Comparison of ENCODE assay signal across 1 cellular context in the genomic region with DNA sequence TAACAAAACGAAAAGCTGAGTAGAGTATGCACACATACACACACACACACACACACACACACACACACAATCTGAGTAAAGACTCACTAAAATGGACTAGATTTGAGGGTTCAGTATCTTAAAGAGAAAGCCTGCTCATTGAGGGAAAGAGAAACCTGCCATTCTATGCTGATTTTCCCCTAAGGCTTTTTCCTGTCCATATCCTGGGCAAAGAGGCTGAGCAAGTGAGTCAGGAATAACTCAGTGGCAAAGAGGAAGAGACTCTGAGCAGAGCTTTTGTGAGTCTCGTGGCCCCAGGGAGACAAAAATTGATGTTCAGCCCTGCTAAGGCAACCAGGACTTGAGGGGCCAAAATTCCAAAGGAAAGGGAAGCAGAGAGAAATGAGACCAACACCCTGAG.
TF ChIP-seq lines count a peak whose summit lies in the region.

No MANE protein-coding gene starts in this region.

TF ChIP-seq in GM23338, 12 proteins besides CTCF, POLR2A, EP300 and RAD21 (continued from another document):
- TF ChIP-seq, protein P1, sequence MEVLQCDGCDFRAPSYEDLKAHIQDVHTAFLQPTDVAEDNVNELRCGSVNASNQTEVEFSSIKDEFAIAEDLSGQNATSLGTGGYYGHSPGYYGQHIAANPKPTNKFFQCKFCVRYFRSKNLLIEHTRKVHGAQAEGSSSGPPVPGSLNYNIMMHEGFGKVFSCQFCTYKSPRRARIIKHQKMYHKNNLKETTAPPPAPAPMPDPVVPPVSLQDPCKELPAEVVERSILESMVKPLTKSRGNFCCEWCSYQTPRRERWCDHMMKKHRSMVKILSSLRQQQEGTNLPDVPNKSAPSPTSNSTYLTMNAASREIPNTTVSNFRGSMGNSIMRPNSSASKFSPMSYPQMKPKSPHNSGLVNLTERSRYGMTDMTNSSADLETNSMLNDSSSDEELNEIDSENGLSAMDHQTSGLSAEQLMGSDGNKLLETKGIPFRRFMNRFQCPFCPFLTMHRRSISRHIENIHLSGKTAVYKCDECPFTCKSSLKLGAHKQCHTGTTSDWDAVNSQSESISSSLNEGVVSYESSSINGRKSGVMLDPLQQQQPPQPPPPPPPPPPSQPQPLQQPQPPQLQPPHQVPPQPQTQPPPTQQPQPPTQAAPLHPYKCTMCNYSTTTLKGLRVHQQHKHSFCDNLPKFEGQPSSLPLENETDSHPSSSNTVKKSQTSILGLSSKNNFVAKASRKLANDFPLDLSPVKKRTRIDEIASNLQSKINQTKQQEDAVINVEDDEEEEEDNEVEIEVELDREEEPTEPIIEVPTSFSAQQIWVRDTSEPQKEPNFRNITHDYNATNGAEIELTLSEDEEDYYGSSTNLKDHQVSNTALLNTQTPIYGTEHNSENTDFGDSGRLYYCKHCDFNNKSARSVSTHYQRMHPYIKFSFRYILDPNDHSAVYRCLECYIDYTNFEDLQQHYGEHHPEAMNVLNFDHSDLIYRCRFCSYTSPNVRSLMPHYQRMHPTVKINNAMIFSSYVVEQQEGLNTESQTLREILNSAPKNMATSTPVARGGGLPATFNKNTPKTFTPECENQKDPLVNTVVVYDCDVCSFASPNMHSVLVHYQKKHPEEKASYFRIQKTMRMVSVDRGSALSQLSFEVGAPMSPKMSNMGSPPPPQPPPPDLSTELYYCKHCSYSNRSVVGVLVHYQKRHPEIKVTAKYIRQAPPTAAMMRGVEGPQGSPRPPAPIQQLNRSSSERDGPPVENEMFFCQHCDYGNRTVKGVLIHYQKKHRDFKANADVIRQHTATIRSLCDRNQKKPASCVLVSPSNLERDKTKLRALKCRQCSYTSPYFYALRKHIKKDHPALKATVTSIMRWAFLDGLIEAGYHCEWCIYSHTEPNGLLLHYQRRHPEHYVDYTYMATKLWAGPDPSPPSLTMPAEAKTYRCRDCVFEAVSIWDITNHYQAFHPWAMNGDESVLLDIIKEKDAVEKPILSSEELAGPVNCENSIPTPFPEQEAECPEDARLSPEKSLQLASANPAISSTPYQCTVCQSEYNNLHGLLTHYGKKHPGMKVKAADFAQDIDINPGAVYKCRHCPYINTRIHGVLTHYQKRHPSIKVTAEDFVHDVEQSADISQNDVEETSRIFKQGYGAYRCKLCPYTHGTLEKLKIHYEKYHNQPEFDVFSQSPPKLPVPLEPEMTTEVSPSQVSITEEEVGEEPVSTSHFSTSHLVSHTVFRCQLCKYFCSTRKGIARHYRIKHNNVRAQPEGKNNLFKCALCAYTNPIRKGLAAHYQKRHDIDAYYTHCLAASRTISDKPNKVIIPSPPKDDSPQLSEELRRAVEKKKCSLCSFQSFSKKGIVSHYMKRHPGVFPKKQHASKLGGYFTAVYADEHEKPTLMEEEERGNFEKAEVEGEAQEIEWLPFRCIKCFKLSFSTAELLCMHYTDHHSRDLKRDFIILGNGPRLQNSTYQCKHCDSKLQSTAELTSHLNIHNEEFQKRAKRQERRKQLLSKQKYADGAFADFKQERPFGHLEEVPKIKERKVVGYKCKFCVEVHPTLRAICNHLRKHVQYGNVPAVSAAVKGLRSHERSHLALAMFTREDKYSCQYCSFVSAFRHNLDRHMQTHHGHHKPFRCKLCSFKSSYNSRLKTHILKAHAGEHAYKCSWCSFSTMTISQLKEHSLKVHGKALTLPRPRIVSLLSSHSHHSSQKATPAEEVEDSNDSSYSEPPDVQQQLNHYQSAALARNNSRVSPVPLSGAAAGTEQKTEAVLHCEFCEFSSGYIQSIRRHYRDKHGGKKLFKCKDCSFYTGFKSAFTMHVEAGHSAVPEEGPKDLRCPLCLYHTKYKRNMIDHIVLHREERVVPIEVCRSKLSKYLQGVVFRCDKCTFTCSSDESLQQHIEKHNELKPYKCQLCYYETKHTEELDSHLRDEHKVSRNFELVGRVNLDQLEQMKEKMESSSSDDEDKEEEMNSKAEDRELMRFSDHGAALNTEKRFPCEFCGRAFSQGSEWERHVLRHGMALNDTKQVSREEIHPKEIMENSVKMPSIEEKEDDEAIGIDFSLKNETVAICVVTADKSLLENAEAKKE (CRISPR knock-in tag; IDR thresholded peaks at IDR 0.05): no peak
- TF ChIP-seq, protein P2, sequence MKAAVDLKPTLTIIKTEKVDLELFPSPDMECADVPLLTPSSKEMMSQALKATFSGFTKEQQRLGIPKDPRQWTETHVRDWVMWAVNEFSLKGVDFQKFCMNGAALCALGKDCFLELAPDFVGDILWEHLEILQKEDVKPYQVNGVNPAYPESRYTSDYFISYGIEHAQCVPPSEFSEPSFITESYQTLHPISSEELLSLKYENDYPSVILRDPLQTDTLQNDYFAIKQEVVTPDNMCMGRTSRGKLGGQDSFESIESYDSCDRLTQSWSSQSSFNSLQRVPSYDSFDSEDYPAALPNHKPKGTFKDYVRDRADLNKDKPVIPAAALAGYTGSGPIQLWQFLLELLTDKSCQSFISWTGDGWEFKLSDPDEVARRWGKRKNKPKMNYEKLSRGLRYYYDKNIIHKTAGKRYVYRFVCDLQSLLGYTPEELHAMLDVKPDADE (IDR thresholded peaks at IDR 0.05): no peak
- no peak for TF ChIP-seq NANOG (IDR thresholded peaks at IDR 0.05; ENCODE audit: borderline replicate concordance)
- TF ChIP-seq, protein P3, sequence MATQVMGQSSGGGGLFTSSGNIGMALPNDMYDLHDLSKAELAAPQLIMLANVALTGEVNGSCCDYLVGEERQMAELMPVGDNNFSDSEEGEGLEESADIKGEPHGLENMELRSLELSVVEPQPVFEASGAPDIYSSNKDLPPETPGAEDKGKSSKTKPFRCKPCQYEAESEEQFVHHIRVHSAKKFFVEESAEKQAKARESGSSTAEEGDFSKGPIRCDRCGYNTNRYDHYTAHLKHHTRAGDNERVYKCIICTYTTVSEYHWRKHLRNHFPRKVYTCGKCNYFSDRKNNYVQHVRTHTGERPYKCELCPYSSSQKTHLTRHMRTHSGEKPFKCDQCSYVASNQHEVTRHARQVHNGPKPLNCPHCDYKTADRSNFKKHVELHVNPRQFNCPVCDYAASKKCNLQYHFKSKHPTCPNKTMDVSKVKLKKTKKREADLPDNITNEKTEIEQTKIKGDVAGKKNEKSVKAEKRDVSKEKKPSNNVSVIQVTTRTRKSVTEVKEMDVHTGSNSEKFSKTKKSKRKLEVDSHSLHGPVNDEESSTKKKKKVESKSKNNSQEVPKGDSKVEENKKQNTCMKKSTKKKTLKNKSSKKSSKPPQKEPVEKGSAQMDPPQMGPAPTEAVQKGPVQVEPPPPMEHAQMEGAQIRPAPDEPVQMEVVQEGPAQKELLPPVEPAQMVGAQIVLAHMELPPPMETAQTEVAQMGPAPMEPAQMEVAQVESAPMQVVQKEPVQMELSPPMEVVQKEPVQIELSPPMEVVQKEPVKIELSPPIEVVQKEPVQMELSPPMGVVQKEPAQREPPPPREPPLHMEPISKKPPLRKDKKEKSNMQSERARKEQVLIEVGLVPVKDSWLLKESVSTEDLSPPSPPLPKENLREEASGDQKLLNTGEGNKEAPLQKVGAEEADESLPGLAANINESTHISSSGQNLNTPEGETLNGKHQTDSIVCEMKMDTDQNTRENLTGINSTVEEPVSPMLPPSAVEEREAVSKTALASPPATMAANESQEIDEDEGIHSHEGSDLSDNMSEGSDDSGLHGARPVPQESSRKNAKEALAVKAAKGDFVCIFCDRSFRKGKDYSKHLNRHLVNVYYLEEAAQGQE (IDR thresholded peaks at IDR 0.05; ENCODE audit: unreplicated experiment): no peak
TF ChIP-seq in GM23338: peak in this region for 0.
